In the genomic region with DNA sequence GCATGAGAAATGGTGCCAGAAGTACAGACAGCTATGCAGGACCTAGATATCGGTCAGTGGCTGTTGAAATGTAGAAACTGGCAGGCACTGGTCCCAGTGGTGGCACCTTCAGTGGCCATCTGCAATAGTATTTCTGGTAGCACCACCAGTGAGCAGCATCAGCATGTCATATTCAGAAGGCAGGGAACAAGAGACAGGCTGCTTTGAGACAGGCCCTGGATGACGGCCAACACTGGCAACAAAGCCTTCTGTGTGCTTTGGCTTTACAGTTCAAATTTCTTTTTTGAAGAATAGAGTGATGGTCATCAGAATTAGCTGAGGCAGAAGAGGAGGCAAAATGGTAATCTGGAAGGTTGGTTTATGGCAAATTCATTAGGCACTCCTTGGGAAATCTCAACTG, we compare ENCODE assay signal across 13 cellular contexts.
DNase-seq lines count a peak whose midpoint lies in the region; ATAC-seq and TF ChIP-seq lines count a peak whose summit lies in the region.
"Had no signal": no experiment of that assay in that cellular context is flagged by ENCODE, and none has a peak within 500 bp of the region (broad histone marks: within the 10 kb centered on the region; RNA-seq: fewer than 3 reads in every experiment).

No MANE protein-coding gene starts in this region.

- no peak overlapping the region for H3K27ac Mint-ChIP-seq in WTC11
- H3K27ac Mint-ChIP-seq: activated naive CD4-positive, alpha-beta T cell treated with anti-CD3 and anti-CD28 coated beads, Interleukin-2, amount 50 U/mL, for 72 hours; immature natural killer cell had no signal

- H3K4me1 ChIP-seq in lower lobe of right lung = no peaks in the 10 kb centered on the region
- H3K4me1 ChIP-seq: esophagus muscularis mucosa, SJSA1 had no signal

- CTCF ChIA-PET in WTC11 (lab: Charles Lee) = no interaction called here

- POLR2A ChIA-PET in WTC11 (lab: Charles Lee) = interaction anchor here (0.9 kb wide), 1 partner anchor 11 kb away, joined by 3 read pairs; no protein-coding TSS in a partner anchor

- no peak overlapping the region for H3K4me3 Mint-ChIP-seq in WTC11
- H3K4me3 Mint-ChIP-seq: immature natural killer cell had no signal

- no peak overlapping the region for H3K4me3 ChIP-seq in lower lobe of right lung
- H3K4me3 ChIP-seq: esophagus muscularis mucosa, SJSA1 had no signal

- H3K4me1 Mint-ChIP-seq in WTC11 = peaks cover 26% of the 10 kb centered on the region
- H3K4me1 Mint-ChIP-seq: immature natural killer cell had no signal

- intact Hi-C loops in lower lobe of right lung (cut with DNase I) = no loop called here

- no peaks in the 10 kb centered on the region for H3K27me3 Mint-ChIP-seq in WTC11 (ENCODE audit: low read depth)

- no peaks in the 10 kb centered on the region for H3K27me3 ChIP-seq in lower lobe of right lung (ENCODE audit: low read depth)
- H3K27me3 ChIP-seq: esophagus muscularis mucosa, SJSA1 had no signal

- H3K9me3 ChIP-seq in lower lobe of right lung = no peaks in the 10 kb centered on the region
- H3K9me3 ChIP-seq: esophagus muscularis mucosa, SJSA1 had no signal

- H3K36me3 ChIP-seq in lower lobe of right lung = no peaks in the 10 kb centered on the region
- H3K36me3 ChIP-seq: esophagus muscularis mucosa, SJSA1 had no signal

- peak; percentile 56 for DNase-seq in COR-L47 (lab: John Stamatoyannopoulos, UW)
- peak; percentile 32 for DNase-seq in NCI-H1105 treated with DMSO at 0.1 percent for 48 hours (lab: John Stamatoyannopoulos, UW)
- no peak for DNase-seq in WTC11 (ENCODE audit: low spot score)
- DNase-seq in medulla oblongata (ENCODE audit: extremely low spot score) = peak; percentile 94
- no peak for DNase-seq in lower lobe of right lung
- DNase-seq in Kasumi-1 (lab: John Stamatoyannopoulos, UW) = no peak
- no peak for DNase-seq in OCI-M1 (lab: John Stamatoyannopoulos, UW)
- DNase-seq: EL, immature natural killer cell had no signal

- TF ChIP-seq CTCF in WTC11 (IDR thresholded peaks at IDR 0.05) (no peak), lower lobe of right lung (IDR thresholded peaks at IDR 0.05) (no peak)

- no peak overlapping the region for H3K27ac ChIP-seq in lower lobe of right lung
- H3K27ac ChIP-seq: esophagus muscularis mucosa, SJSA1 had no signal

- H3K9me3 Mint-ChIP-seq in WTC11 = no peaks in the 10 kb centered on the region
- H3K9me3 Mint-ChIP-seq: activated naive CD4-positive, alpha-beta T cell treated with anti-CD3 and anti-CD28 coated beads, Interleukin-2, amount 50 U/mL, for 72 hours had no signal

- peaks cover 5% of the 10 kb centered on the region for H3K36me3 Mint-ChIP-seq in WTC11
- H3K36me3 Mint-ChIP-seq: activated naive CD4-positive, alpha-beta T cell treated with anti-CD3 and anti-CD28 coated beads, Interleukin-2, amount 50 U/mL, for 72 hours; immature natural killer cell had no signal

- ATAC-seq in WTC11 = no peak
- no peak for ATAC-seq in lower lobe of right lung
- no peak for ATAC-seq in GM18519 (IDR thresholded peaks at IDR 0.05; ENCODE audit: low FRiP score, unreplicated experiment)
- ATAC-seq: activated naive CD4-positive, alpha-beta T cell treated with anti-CD3 and anti-CD28 coated beads, Interleukin-2, amount 50 U/mL, for 72 hours had no signal

TF ChIP-seq in WTC11, 78 proteins besides CTCF, POLR2A, EP300 and RAD21:
- TF ChIP-seq CREM (CRISPR knock-in tag; IDR thresholded peaks at IDR 0.05) = no peak
- no peak for TF ChIP-seq GTF2I (CRISPR knock-in tag; conservative IDR thresholded peaks at IDR 0.05)
- no peak for TF ChIP-seq TP53 (CRISPR knock-in tag; IDR thresholded peaks at IDR 0.05)
- TF ChIP-seq ZNF425 (CRISPR knock-in tag; conservative IDR thresholded peaks at IDR 0.05) = peak; percentile 53; the same call in 1 of the 2 replicates
- no peak for TF ChIP-seq ATF1 (CRISPR knock-in tag; IDR thresholded peaks at IDR 0.05)
- no peak for TF ChIP-seq NR3C1 (CRISPR knock-in tag; conservative IDR thresholded peaks at IDR 0.05; ENCODE audit: low read depth)
- no peak for TF ChIP-seq SMAD4 (CRISPR knock-in tag; IDR thresholded peaks at IDR 0.05)
- no peak for TF ChIP-seq ZNF121 (CRISPR knock-in tag; IDR thresholded peaks at IDR 0.05)
- no peak for TF ChIP-seq ZNF416 (CRISPR knock-in tag; IDR thresholded peaks at IDR 0.05)
- no peak for TF ChIP-seq MLX (CRISPR knock-in tag; IDR thresholded peaks at IDR 0.05)
- no peak for TF ChIP-seq RORB (CRISPR knock-in tag; IDR thresholded peaks at IDR 0.05)
- 0 out of 2 replicates have a peak, but pooled peaks have one; percentile 2 for TF ChIP-seq NFATC4 (CRISPR knock-in tag; IDR thresholded peaks at IDR 0.05)
- TF ChIP-seq SMAD3 (CRISPR knock-in tag; IDR thresholded peaks at IDR 0.05; ENCODE audit: borderline replicate concordance) = no peak
- peak; percentile 59; the same call in 1 of the 2 replicates for TF ChIP-seq ZNF671 (CRISPR knock-in tag; IDR thresholded peaks at IDR 0.05)
- TF ChIP-seq ATF6 (CRISPR knock-in tag; IDR thresholded peaks at IDR 0.05) = no peak
- TF ChIP-seq, protein P1, sequence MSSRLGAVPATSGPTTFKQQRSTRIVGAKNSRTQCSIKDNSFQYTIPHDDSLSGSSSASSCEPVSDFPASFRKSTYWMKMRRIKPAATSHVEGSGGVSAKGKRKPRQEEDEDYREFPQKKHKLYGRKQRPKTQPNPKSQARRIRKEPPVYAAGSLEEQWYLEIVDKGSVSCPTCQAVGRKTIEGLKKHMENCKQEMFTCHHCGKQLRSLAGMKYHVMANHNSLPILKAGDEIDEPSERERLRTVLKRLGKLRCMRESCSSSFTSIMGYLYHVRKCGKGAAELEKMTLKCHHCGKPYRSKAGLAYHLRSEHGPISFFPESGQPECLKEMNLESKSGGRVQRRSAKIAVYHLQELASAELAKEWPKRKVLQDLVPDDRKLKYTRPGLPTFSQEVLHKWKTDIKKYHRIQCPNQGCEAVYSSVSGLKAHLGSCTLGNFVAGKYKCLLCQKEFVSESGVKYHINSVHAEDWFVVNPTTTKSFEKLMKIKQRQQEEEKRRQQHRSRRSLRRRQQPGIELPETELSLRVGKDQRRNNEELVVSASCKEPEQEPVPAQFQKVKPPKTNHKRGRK (CRISPR knock-in tag; IDR thresholded peaks at IDR 0.05; ENCODE audit: borderline replicate concordance) = no peak
- no peak for TF ChIP-seq FOXK1 (CRISPR knock-in tag; IDR thresholded peaks at IDR 0.05)

Comparison
In these comparisons a context has a peak if more than half of its experiments do, and no peak if none do; other contexts are left out.
1. DNase-seq: peak in COR-L47 (single experiment), NCI-H1105 treated with DMSO at 0.1 percent for 48 hours (single experiment) and medulla oblongata (single experiment); none in WTC11 (single experiment), lower lobe of right lung (single experiment), Kasumi-1 (0 of 2) and OCI-M1 (single experiment).